Comparison of ENCODE assay signal across 10 cellular contexts in genomic region chr6:166259296-166259977, GRCh38. TPM values are rescaled to one million over a fixed set of nuclear protein-coding genes. Genes with fewer than 3 reads are reported as not detected.
DNase-seq lines count a peak whose midpoint lies in the region; FAIRE-seq and TF ChIP-seq lines count a peak whose summit lies in the region.
"Had no signal": no experiment of that assay in that cellular context is flagged by ENCODE, and none has a peak within 500 bp of the region (broad histone marks: within the 10 kb centered on the region; RNA-seq: fewer than 3 reads in every experiment).

No MANE protein-coding gene starts in this region.

- FAIRE-seq in bronchial epithelial cell (lab: Jason Lieb, UNC): peak; percentile 75

- H3K27me3 ChIP-seq in bronchial epithelial cell (ENCODE audit: control insufficient read depth, insufficient read depth, low read length): no peaks in the 10 kb centered on the region
- no peaks in the 10 kb centered on the region for H3K27me3 ChIP-seq in SJCRH30
- H3K27me3 ChIP-seq: vagina had no signal

- no peaks in the 10 kb centered on the region for H3K4me1 Mint-ChIP-seq in MCF 10A (ENCODE audit: insufficient read depth, unreplicated experiment)

- no peaks in the 10 kb centered on the region for H3K9me3 Mint-ChIP-seq in MCF 10A (ENCODE audit: unreplicated experiment)

- DNase-seq in GM13976 (ENCODE audit: low spot score) (peak; percentile 36), KBM-7 (peak; percentile 59), bronchial epithelial cell (ENCODE audit: low read depth) (no peak), pons (ENCODE audit: low spot score) (peak; percentile 74), NCI-H82 treated with DMSO at 0.1 percent for 48 hours (lab: John Stamatoyannopoulos, UW; ENCODE audit: unreplicated experiment) (no peak), A172 (ENCODE audit: low spot score) (no peak), SJCRH30 (no peak), MCF 10A (ENCODE audit: unreplicated experiment) (no peak)

- H3K27me3 Mint-ChIP-seq in MCF 10A (ENCODE audit: insufficient read depth, unreplicated experiment): no peaks in the 10 kb centered on the region

- H3K27ac Mint-ChIP-seq in MCF 10A (ENCODE audit: low read depth, unreplicated experiment): no peak overlapping the region

- CTCF ChIA-PET in MCF 10A (lab: Yijun Ruan, JAX): interaction anchor here (0.6 kb wide), 2 partner anchors 15 to 142 kb away, joined by 3 read pairs; no protein-coding TSS in a partner anchor

- no peak overlapping the region for H3K27ac ChIP-seq in SJCRH30
- H3K27ac ChIP-seq: vagina had no signal

- no peaks in the 10 kb centered on the region for H3K9me3 ChIP-seq in SJCRH30 (replicated peaks)
- H3K9me3 ChIP-seq: vagina had no signal

- in situ Hi-C loops in GM13976 (cut with MboI; ENCODE audit: low sequenced_read_pairs, unreplicated experiment): no loop called here
- in situ Hi-C loops in KBM-7 (cut with MboI; ENCODE audit: low pct_unique_long_range_greater_than_20kb, low sequenced_read_pairs): no loop called here

- POLR2A ChIA-PET in MCF 10A (lab: Yijun Ruan, JAX): no interaction called here

- no TSS peak for BruUV-seq in MCF 10A (replicated peaks; lab: Mats Ljungman, UMichigan)

- H3K36me3 Mint-ChIP-seq in MCF 10A (ENCODE audit: insufficient read depth, unreplicated experiment): no peaks in the 10 kb centered on the region

- H3K4me3 Mint-ChIP-seq in MCF 10A (ENCODE audit: unreplicated experiment): no peak overlapping the region

- intact Hi-C loops in MCF 10A (cut with micrococcal nuclease): no loop called here

- no peaks in the 10 kb centered on the region for H3K4me1 ChIP-seq in SJCRH30
- H3K4me1 ChIP-seq: vagina had no signal

- H3K4me3 ChIP-seq in bronchial epithelial cell (ENCODE audit: low read depth, low read length): no peak overlapping the region
- H3K4me3 ChIP-seq in SJCRH30: no peak overlapping the region
- H3K4me3 ChIP-seq: vagina had no signal

- TF ChIP-seq CTCF in GM13976 (IDR thresholded peaks at IDR 0.05; ENCODE audit: borderline replicate concordance, control extremely low read depth, extremely low read depth, insufficient read depth, missing control alignments) (no peak), bronchial epithelial cell (IDR thresholded peaks at IDR 0.05; ENCODE audit: insufficient read depth, low read length, severe bottlenecking) (no peak), MCF 10A (IDR thresholded peaks at IDR 0.05; ENCODE audit: unreplicated experiment) (no peak)

- H3K36me3 ChIP-seq in bronchial epithelial cell (ENCODE audit: control insufficient read depth, insufficient read depth, low read length): no peaks in the 10 kb centered on the region
- H3K36me3 ChIP-seq in SJCRH30: no peaks in the 10 kb centered on the region
- H3K36me3 ChIP-seq: vagina had no signal

RNA-seq across cellular contexts. Expression of gene PRR18, which starts 48.8 kb away (rescaled TPM):
- under 0.01 TPM in 2 replicates for total RNA-seq in bronchial epithelial cell
- total RNA-seq in A172 (2014; rRNA removed; shearing (Covaris generic)): 0.14 and 0.24 TPM in 2 replicates
- 0.33 and 0.47 TPM in 2 replicates for total RNA-seq in SJCRH30 (2014; rRNA removed; shearing (Covaris generic))
- 0.12 TPM in 1 of 2 replicates, not detected in the other for total RNA-seq in MCF 10A (2022)
- total RNA-seq: lower leg skin, vagina had no signal

Comparison
In these comparisons a context has a peak if more than half of its experiments do, and no peak if none do; other contexts are left out.
1. DNase-seq: peak in GM13976 (single experiment), KBM-7 (single experiment) and pons (single experiment); none in bronchial epithelial cell (single experiment), NCI-H82 treated with DMSO at 0.1 percent for 48 hours (single experiment), A172 (single experiment), SJCRH30 (0 of 2) and MCF 10A (single experiment).